11 cellular contexts compared by ENCODE assay signal in genomic region chr3:9037113-9037715, GRCh38.
DNase-seq lines count a peak whose midpoint lies in the region; FAIRE-seq and TF ChIP-seq lines count a peak whose summit lies in the region.
"Had no signal": no experiment of that assay in that cellular context is flagged by ENCODE, and none has a peak within 500 bp of the region (broad histone marks: within the 10 kb centered on the region; RNA-seq: fewer than 3 reads in every experiment).

No MANE protein-coding gene starts in this region.

- no peaks in the 10 kb centered on the region for H3K27me3 ChIP-seq in BLaER1 treated with 17β-estradiol and CSF1 and Interleukin-3, amounts not matched to agents 10 nM and 100 nM
- H3K27me3 ChIP-seq in H1 (replicated peaks in 1 of 4; ENCODE audit: control insufficient read depth in 3 of 4, extremely low read depth in 1 of 4, insufficient read depth in 3 of 4, low read length in 3 of 4) (no peaks in the 10 kb centered on the region), osteoblast (ENCODE audit: insufficient read depth, low read length) (peaks cover 12% of the 10 kb centered on the region), spleen (replicated peaks in 1 of 7) (no peaks in the 10 kb centered on the region)

- no peak overlapping the region for H3K4me3 Mint-ChIP-seq in activated T-helper 1 cell treated with anti-CD3 and anti-CD28 coated beads, Interleukin-12 subunit alpha, Interleukin-12 subunit beta, Interleukin-2, Interleukin-4 antibody, amounts not matched to agents 30 ng/mL and 10 ng/mL and 1 ng/mL, durations not matched to agents 14 hours and 24 hours and 36 hours
- H3K4me3 Mint-ChIP-seq: neural crest cell had no signal

- TF ChIP-seq EP300 in H1 (IDR thresholded peaks at IDR 0.05; ENCODE audit: borderline replicate concordance in 1 of 2, low read depth in 2 of 2, low read length in 2 of 2), result no peak

- H3K36me3 Mint-ChIP-seq in activated T-helper 1 cell treated with anti-CD3 and anti-CD28 coated beads, Interleukin-12 subunit alpha, Interleukin-12 subunit beta, Interleukin-2, Interleukin-4 antibody, amounts not matched to agents 30 ng/mL and 10 ng/mL and 1 ng/mL, durations not matched to agents 14 hours and 24 hours and 36 hours (ENCODE audit: low read depth), result no peaks in the 10 kb centered on the region

- H3K79me2 ChIP-seq in H1 (ENCODE audit: control insufficient read depth in 1 of 2, insufficient read depth in 2 of 2, low read length in 2 of 2) (no peaks in the 10 kb centered on the region), osteoblast (ENCODE audit: insufficient read depth, low read length) (no peaks in the 10 kb centered on the region)

- peak overlapping the region; percentile 5; the same call in 1 of the 2 replicates for H2BK15ac ChIP-seq in H1 (ENCODE audit: low read length)

- H3K27ac Mint-ChIP-seq in activated T-helper 1 cell treated with anti-CD3 and anti-CD28 coated beads, Interleukin-12 subunit alpha, Interleukin-12 subunit beta, Interleukin-2, Interleukin-4 antibody, amounts not matched to agents 30 ng/mL and 10 ng/mL and 1 ng/mL, durations not matched to agents 14 hours and 24 hours and 36 hours, result no peak overlapping the region

- peaks cover 0 to 6% (median 0%) of the 10 kb centered on the region in 11 experiments; a peak in 1 of 22 replicates for H3K36me3 ChIP-seq in BLaER1 treated with 17β-estradiol and CSF1 and Interleukin-3, amounts not matched to agents 10 nM and 100 nM
- H3K36me3 ChIP-seq in H1 (ENCODE audit: control insufficient read depth in 2 of 4, insufficient read depth in 4 of 4, low read length in 3 of 4) (no peaks in the 10 kb centered on the region), osteoblast (ENCODE audit: insufficient read depth, low read length) (no peaks in the 10 kb centered on the region), spleen (no peaks in the 10 kb centered on the region)

- 89% methylated on average over 12 of the region's 12 CpGs; no CpG with 5 or more reads in 1 of the 2 experiments for WGBS in H1 (ENCODE audit: extremely low coverage in 1 of 2, insufficient coverage in 1 of 2, insufficient read length in 1 of 2, insufficient replicate concordance in 2 of 2, low coverage in 1 of 2, low lambda C conversion rate in 2 of 2, missing lambda C conversion rate in 1 of 2), 2 experiments
- WGBS in spleen, 5 donors, result 60 to 85% (median 80%) methylated on average over 12 of the region's 12 CpGs

- 0 out of 22 replicates have a peak overlapping the region, but pooled peaks of 1 of the 11 experiments have one; percentile 19 for H3K9ac ChIP-seq in BLaER1 treated with 17β-estradiol and CSF1 and Interleukin-3, amounts not matched to agents 10 nM and 100 nM
- no peak overlapping the region; a peak in 1 of 7 replicates for H3K9ac ChIP-seq in H1 (replicated peaks in 1 of 4; ENCODE audit: extremely low read depth in 1 of 4, low read depth in 3 of 4, low read length in 3 of 4)

- TF ChIP-seq RAD21 in H1 (IDR thresholded peaks at IDR 0.05 in 1 of 2, conservative IDR thresholded peaks at IDR 0.05 in 1 of 2; ENCODE audit: low read depth in 2 of 2, low read length in 2 of 2), result no peak

- no peaks in the 10 kb centered on the region; a peak in 1 of 22 replicates for H3K9me3 ChIP-seq in BLaER1 treated with 17β-estradiol and CSF1 and Interleukin-3, amounts not matched to agents 10 nM and 100 nM (replicated peaks in 1 of 11)
- H3K9me3 ChIP-seq in H1 (ENCODE audit: insufficient read depth in 2 of 2, low read depth in 1 of 2, low read length in 1 of 2), result no peaks in the 10 kb centered on the region
- H3K9me3 ChIP-seq in osteoblast (ENCODE audit: low read depth, low read length), result no peaks in the 10 kb centered on the region
- H3K9me3 ChIP-seq in spleen, result no peaks in the 10 kb centered on the region

- H3K27ac ChIP-seq in BLaER1 treated with 17β-estradiol and CSF1 and Interleukin-3, amounts not matched to agents 10 nM and 100 nM, result peak overlapping the region in 4 of 11 experiments; percentile 25 to 36 (median 32); a peak in 3 of 22 replicates
- H3K27ac ChIP-seq in H1 (ENCODE audit: low read depth, low read length), result no peak overlapping the region
- no peak overlapping the region for H3K27ac ChIP-seq in osteoblast (ENCODE audit: low read depth, low read length)
- no peak overlapping the region for H3K27ac ChIP-seq in spleen

- CTCF ChIA-PET in H1 (lab: Charles Lee; ENCODE audit: partially characterized antibody), result interaction anchor here (1.0 to 1.5 kb wide), 3 partner anchors 8 to 75 kb away, joined by 3 to 7 read pairs (median 5); no protein-coding TSS in a partner anchor

- H3K4me3 ChIP-seq in BLaER1 treated with 17β-estradiol and CSF1 and Interleukin-3, amounts not matched to agents 10 nM and 100 nM, result no peak overlapping the region
- no peak overlapping the region for H3K4me3 ChIP-seq in H1 (ENCODE audit: extremely low read depth in 1 of 4, insufficient read depth in 2 of 4, low read depth in 3 of 4, low read length in 4 of 4)
- no peak overlapping the region for H3K4me3 ChIP-seq in osteoblast (ENCODE audit: insufficient read depth, low read length)
- no peak overlapping the region for H3K4me3 ChIP-seq in spleen

- peak overlapping the region in 7 of 11 experiments; percentile 49 to 90 (median 78); a peak in 11 of 22 replicates for H3K4me2 ChIP-seq in BLaER1 treated with 17β-estradiol and CSF1 and Interleukin-3, amounts not matched to agents 10 nM and 100 nM
- H3K4me2 ChIP-seq in H1 (ENCODE audit: insufficient read depth in 1 of 2, low read depth in 2 of 2, low read length in 2 of 2) (no peak overlapping the region), osteoblast (ENCODE audit: insufficient read depth, low read length) (peak overlapping the region; percentile 26)

- POLR2A ChIA-PET in H1 (lab: Charles Lee; ENCODE audit: partially characterized antibody), result interaction anchor here (1.3 kb wide), 1 partner anchor 12 kb away, joined by 3 read pairs; no protein-coding TSS in a partner anchor

- TF ChIP-seq CTCF in H1 (IDR thresholded peaks at IDR 0.05; ENCODE audit: control extremely low read depth in 1 of 3, insufficient read depth in 1 of 3, low read depth in 1 of 3, low read length in 3 of 3), result no peak
- TF ChIP-seq CTCF in osteoblast (IDR thresholded peaks at IDR 0.05; ENCODE audit: extremely low read depth, low read depth, low read length), result no peak
- TF ChIP-seq CTCF in spleen (IDR thresholded peaks at IDR 0.05 in 8 of 11, conservative IDR thresholded peaks at IDR 0.05 in 3 of 11), result no peak

- DNase-seq in NCI-H69 (lab: John Stamatoyannopoulos, UW) (peak; percentile 77), H1 (ENCODE audit: low read depth in 1 of 2, low spot score in 2 of 2) (no peak), osteoblast (ENCODE audit: insufficient read length, low spot score, missing footprints) (no peak), NCI-H748 (lab: John Stamatoyannopoulos, UW; ENCODE audit: unreplicated experiment) (no peak), spleen (no peak), ecto neural progenitor cell (ENCODE audit: low spot score) (no peak)
- DNase-seq in activated T-helper 1 cell treated with anti-CD3 and anti-CD28 coated beads, Interleukin-12 subunit alpha, Interleukin-12 subunit beta, Interleukin-2, Interleukin-4 antibody, amounts not matched to agents 30 ng/mL and 10 ng/mL and 1 ng/mL, durations not matched to agents 14 hours and 24 hours and 36 hours (ENCODE audit: low spot score), result no peak
- DNase-seq: NCI-H1105; stimulated activated CD4-positive, alpha-beta T cell treated with anti-CD3 and anti-CD28 coated beads, Interleukin-4, amount 100 ng/mL, for 1 hour had no signal

- no peaks in the 10 kb centered on the region for H3K4me1 Mint-ChIP-seq in activated T-helper 1 cell treated with anti-CD3 and anti-CD28 coated beads, Interleukin-12 subunit alpha, Interleukin-12 subunit beta, Interleukin-2, Interleukin-4 antibody, amounts not matched to agents 30 ng/mL and 10 ng/mL and 1 ng/mL, durations not matched to agents 14 hours and 24 hours and 36 hours (ENCODE audit: low read depth)

- H3K18ac ChIP-seq in H1 (ENCODE audit: extremely low read depth, low read length), result no peak overlapping the region

- no peak overlapping the region for H2AFZ ChIP-seq in H1 (ENCODE audit: low read length)
- H2AFZ ChIP-seq in osteoblast (ENCODE audit: low read length), result no peak overlapping the region

- no peaks in the 10 kb centered on the region for H3K9me3 Mint-ChIP-seq in activated T-helper 1 cell treated with anti-CD3 and anti-CD28 coated beads, Interleukin-12 subunit alpha, Interleukin-12 subunit beta, Interleukin-2, Interleukin-4 antibody, amounts not matched to agents 30 ng/mL and 10 ng/mL and 1 ng/mL, durations not matched to agents 14 hours and 24 hours and 36 hours
- H3K9me3 Mint-ChIP-seq: neural crest cell had no signal

- H3K23me2 ChIP-seq in H1 (ENCODE audit: low read depth, low read length), result no peaks in the 10 kb centered on the region

- peaks cover 19 to 56% (median 42%) of the 10 kb centered on the region in 10 experiments for H3K4me1 ChIP-seq in BLaER1 treated with 17β-estradiol and CSF1 and Interleukin-3, amounts not matched to agents 10 nM and 100 nM
- H3K4me1 ChIP-seq in H1 (replicated peaks in 1 of 4; ENCODE audit: control insufficient read depth in 3 of 4, insufficient read depth in 4 of 4, low read length in 3 of 4) (peaks cover 0 to 5% (median under 1%) of the 10 kb centered on the region in 4 experiments; a peak in 2 of 7 replicates), osteoblast (ENCODE audit: insufficient read depth, low read length) (peaks cover 5% of the 10 kb centered on the region), spleen (peaks cover 0 to 25% (median 6%) of the 10 kb centered on the region in 6 donors)

- intact Hi-C loops in spleen (cut with DNase I; ENCODE audit: low total_unique reads), result no loop called here
- intact Hi-C loops in activated T-helper 1 cell treated with anti-CD3 and anti-CD28 coated beads, Interleukin-12 subunit alpha, Interleukin-12 subunit beta, Interleukin-2, Interleukin-4 antibody, amounts not matched to agents 30 ng/mL and 10 ng/mL and 1 ng/mL, durations not matched to agents 14 hours and 24 hours and 36 hours (cut with micrococcal nuclease), result no loop called here

- no peak overlapping the region; the same call in 1 of the 2 replicates for H4K8ac ChIP-seq in H1 (ENCODE audit: extremely low read depth, insufficient read depth, low read length)

- no peak overlapping the region for H2AK5ac ChIP-seq in H1 (ENCODE audit: low read depth, low read length)

- no peak for TF ChIP-seq POLR2A in H1 (IDR thresholded peaks at IDR 0.05; ENCODE audit: control extremely low read depth in 1 of 2, low read depth in 2 of 2, low read length in 2 of 2)
- TF ChIP-seq POLR2A in spleen (IDR thresholded peaks at IDR 0.05), result no peak

- no peak overlapping the region for H2BK120ac ChIP-seq in H1 (replicated peaks; ENCODE audit: low read depth, low read length)

- H4K91ac ChIP-seq in H1 (replicated peaks; ENCODE audit: insufficient read length, low read length), result no peak overlapping the region

- no peak overlapping the region for H4K5ac ChIP-seq in H1 (ENCODE audit: insufficient read length, low read depth, low read length)

- no peak overlapping the region for H2BK12ac ChIP-seq in H1 (ENCODE audit: low read depth, low read length)

- H3K56ac ChIP-seq in H1 (replicated peaks; ENCODE audit: insufficient read length, low read depth, low read length), result no peak overlapping the region

- H3K14ac ChIP-seq in H1 (ENCODE audit: insufficient read length), result no peak overlapping the region

- no peak overlapping the region for H3K23ac ChIP-seq in H1 (ENCODE audit: insufficient read length)

- H3K27me3 Mint-ChIP-seq in activated T-helper 1 cell treated with anti-CD3 and anti-CD28 coated beads, Interleukin-12 subunit alpha, Interleukin-12 subunit beta, Interleukin-2, Interleukin-4 antibody, amounts not matched to agents 30 ng/mL and 10 ng/mL and 1 ng/mL, durations not matched to agents 14 hours and 24 hours and 36 hours (ENCODE audit: insufficient read depth), result peaks cover 3% of the 10 kb centered on the region

- H2BK20ac ChIP-seq in H1 (ENCODE audit: low read length), result no peak overlapping the region

- no peaks in the 10 kb centered on the region; a peak in 1 of 22 replicates for H4K20me1 ChIP-seq in BLaER1 treated with 17β-estradiol and CSF1 and Interleukin-3, amounts not matched to agents 10 nM and 100 nM
- no peaks in the 10 kb centered on the region for H4K20me1 ChIP-seq in H1 (replicated peaks in 1 of 2; ENCODE audit: control insufficient read depth in 1 of 2, insufficient read depth in 2 of 2, low read length in 2 of 2)
- no peaks in the 10 kb centered on the region for H4K20me1 ChIP-seq in osteoblast (ENCODE audit: insufficient read depth, low read length)

- H3K79me1 ChIP-seq in H1 (ENCODE audit: low read depth, low read length), result no peaks in the 10 kb centered on the region

- H2BK5ac ChIP-seq in H1 (ENCODE audit: low read depth, low read length), result no peak overlapping the region

- FAIRE-seq in H1 (lab: Jason Lieb, UNC), result no peak

- H3K4ac ChIP-seq in H1 (replicated peaks; ENCODE audit: insufficient read length, low read depth, low read length), result no peak overlapping the region

Comparison
In these comparisons a context has a peak if more than half of its experiments do, and no peak if none do; other contexts are left out.
1. H3K4me2 ChIP-seq: peak in BLaER1 treated with 17β-estradiol and CSF1 and Interleukin-3, amounts not matched to agents 10 nM and 100 nM (7 of 11) and osteoblast (single experiment); none in H1 (0 of 2).